Comparison of ENCODE assay signal across 8 cellular contexts in genomic region chrX:31838617-31839016, GRCh38.
"Had no signal": no experiment of that assay in that cellular context is flagged by ENCODE, and none has a peak within 500 bp of the region (broad histone marks: within the 10 kb centered on the region; RNA-seq: fewer than 3 reads in every experiment).

No MANE protein-coding gene starts in this region.

- H3K27me3 Mint-ChIP-seq: IgD-negative memory B cell had no signal

- H3K4me1 Mint-ChIP-seq: GM23338, H9, IgD-negative memory B cell had no signal

- H3K27ac Mint-ChIP-seq: GM23338, H9, IgD-negative memory B cell had no signal

- H3K4me3 ChIP-seq: GM23338 had no signal

- H3K9me3 Mint-ChIP-seq: GM23338 had no signal

- H2AFZ ChIP-seq: GM23338 had no signal

- FAIRE-seq: H1, H54 had no signal

- H3K4me2 ChIP-seq: GM23338 had no signal

- H3K4me3 Mint-ChIP-seq: GM23338, H9, IgD-negative memory B cell had no signal

- DNase-seq: H9, HCEC 1CT, KBM-7 had no signal

- H3K27ac ChIP-seq: HL-60 had no signal

- ATAC-seq: GM23338 had no signal
